Comparison of ENCODE assay signal across 13 cellular contexts in genomic region chr15:36370735-36371115, GRCh38.
DNase-seq lines count a peak whose midpoint lies in the region; ATAC-seq and TF ChIP-seq lines count a peak whose summit lies in the region.
"Had no signal": no experiment of that assay in that cellular context is flagged by ENCODE, and none has a peak within 500 bp of the region (broad histone marks: within the 10 kb centered on the region; RNA-seq: fewer than 3 reads in every experiment).

No MANE protein-coding gene starts in this region.

- no peaks in the 10 kb centered on the region for H4K20me1 ChIP-seq in PC-3 (ENCODE audit: low read length)

- H2AK5ac ChIP-seq in trophoblast cell (ENCODE audit: low read length), result no peak overlapping the region

- peak overlapping the region; percentile 50 for H3K9ac ChIP-seq in PC-3 (ENCODE audit: low read length)
- no peak overlapping the region for H3K9ac ChIP-seq in trophoblast cell (ENCODE audit: low read length)

- no peaks in the 10 kb centered on the region for H3K36me3 Mint-ChIP-seq in activated CD8-positive, alpha-beta memory T cell treated with anti-CD3 and anti-CD28 coated beads, Interleukin-2, amount 10 ng/mL, durations not matched to agents 7 days and 5 days

- H3K9me3 ChIP-seq in PC-3 (ENCODE audit: low read length), result no peaks in the 10 kb centered on the region
- no peaks in the 10 kb centered on the region for H3K9me3 ChIP-seq in trophoblast cell (ENCODE audit: insufficient read depth, low read depth, low read length)
- H3K9me3 ChIP-seq in psoas muscle, result no peaks in the 10 kb centered on the region
- H3K9me3 ChIP-seq: testis had no signal

- peaks cover 2% of the 10 kb centered on the region for H3K9me3 Mint-ChIP-seq in activated CD8-positive, alpha-beta memory T cell treated with anti-CD3 and anti-CD28 coated beads, Interleukin-2, amount 10 ng/mL, durations not matched to agents 7 days and 5 days (ENCODE audit: low read depth)

- no peak overlapping the region for H4K91ac ChIP-seq in trophoblast cell (ENCODE audit: low read depth, low read length)

- H3K27me3 ChIP-seq in PC-3 (ENCODE audit: low read length) (no peaks in the 10 kb centered on the region), trophoblast cell (ENCODE audit: insufficient read depth, low read length) (no peaks in the 10 kb centered on the region), psoas muscle (ENCODE audit: insufficient read depth in 3 of 3, low read length in 2 of 3) (no peaks in the 10 kb centered on the region)
- H3K27me3 ChIP-seq: testis had no signal

- BruUV-seq in PC-3 (replicated peaks; lab: Mats Ljungman, UMichigan), result no TSS peak

- no peak overlapping the region for H4K8ac ChIP-seq in trophoblast cell (ENCODE audit: low read depth, low read length)

- H3K27me3 Mint-ChIP-seq in activated CD8-positive, alpha-beta memory T cell treated with anti-CD3 and anti-CD28 coated beads, Interleukin-2, amount 10 ng/mL, durations not matched to agents 7 days and 5 days, result no peaks in the 10 kb centered on the region
- H3K27me3 Mint-ChIP-seq: activated B cell treated with CpG ODN at 0.5 μM for 24 hours had no signal

- peaks cover 8% of the 10 kb centered on the region for H3F3A ChIP-seq in PC-3 (ENCODE audit: low read length, unreplicated experiment)

- no peak overlapping the region for H3K27ac Mint-ChIP-seq in activated CD8-positive, alpha-beta memory T cell treated with anti-CD3 and anti-CD28 coated beads, Interleukin-2, amount 10 ng/mL, durations not matched to agents 7 days and 5 days
- H3K27ac Mint-ChIP-seq: activated B cell treated with CpG ODN at 0.5 μM for 24 hours had no signal

- ATAC-seq in PC-3 (peak; percentile 86), psoas muscle (no peak)
- ATAC-seq in stimulated activated naive CD8-positive, alpha-beta T cell treated with anti-CD3 and anti-CD28 coated beads, Interleukin-15, Interleukin-2, amounts not matched to agents 100 U/mL and 50 U/mL, for 24 hours, result no peak
- no peak for ATAC-seq in activated CD8-positive, alpha-beta memory T cell treated with anti-CD3 and anti-CD28 coated beads, Interleukin-2, amount 10 ng/mL, durations not matched to agents 7 days and 5 days

- no peak overlapping the region for H3K4ac ChIP-seq in trophoblast cell (ENCODE audit: low read depth, low read length)

- H2BK12ac ChIP-seq in trophoblast cell (ENCODE audit: low read length), result no peak overlapping the region

- H3K4me1 ChIP-seq in PC-3 (ENCODE audit: insufficient read depth, low read length) (peaks cover 60% of the 10 kb centered on the region), trophoblast cell (ENCODE audit: control insufficient read depth in 1 of 2, insufficient read depth in 2 of 2, low read length in 2 of 2) (no peaks in the 10 kb centered on the region), psoas muscle (no peaks in the 10 kb centered on the region)
- H3K4me1 ChIP-seq: testis had no signal

- H3K4me2 ChIP-seq in PC-3 (ENCODE audit: low read length), result peak overlapping the region; percentile 52
- H3K4me2 ChIP-seq in trophoblast cell (ENCODE audit: low read length), result no peak overlapping the region

- no peaks in the 10 kb centered on the region for H3K79me1 ChIP-seq in trophoblast cell (ENCODE audit: low read length)

- no peaks in the 10 kb centered on the region for H3K4me1 Mint-ChIP-seq in activated CD8-positive, alpha-beta memory T cell treated with anti-CD3 and anti-CD28 coated beads, Interleukin-2, amount 10 ng/mL, durations not matched to agents 7 days and 5 days
- H3K4me1 Mint-ChIP-seq: activated B cell treated with CpG ODN at 0.5 μM for 24 hours had no signal

- no peaks in the 10 kb centered on the region for H3K9me2 ChIP-seq in PC-3 (replicated peaks; ENCODE audit: low read length)

- H3K14ac ChIP-seq in trophoblast cell (ENCODE audit: low read length), result no peak overlapping the region

- no peak overlapping the region for H2BK5ac ChIP-seq in trophoblast cell (ENCODE audit: low read depth, low read length, poor library complexity)

- POLR2A ChIA-PET in PC-3 (lab: Charles Lee; ENCODE audit: unreplicated experiment), result interaction anchor here (0.6 kb wide), 1 partner anchor 425 kb away, joined by 6 read pairs; no protein-coding TSS in a partner anchor

- intact Hi-C loops in PC-3 (cut with micrococcal nuclease), result loop anchor here (2.0 to 10.0 kb wide), 3 partner anchors 36 to 1336 kb away; no protein-coding TSS in a partner anchor
- intact Hi-C loops in psoas muscle (cut with DNase I), result loop anchor here in 1 of 2 donors (5.0 kb wide), 1 partner anchor 853 kb away; no protein-coding TSS in a partner anchor

- H3K4me3 Mint-ChIP-seq in activated CD8-positive, alpha-beta memory T cell treated with anti-CD3 and anti-CD28 coated beads, Interleukin-2, amount 10 ng/mL, durations not matched to agents 7 days and 5 days, result no peak overlapping the region
- H3K4me3 Mint-ChIP-seq: activated B cell treated with CpG ODN at 0.5 μM for 24 hours had no signal

- H3K23ac ChIP-seq in trophoblast cell (ENCODE audit: low read length), result no peak overlapping the region

- H2BK120ac ChIP-seq in trophoblast cell (ENCODE audit: insufficient read depth, low read length, poor library complexity), result no peak overlapping the region

- no peak for TF ChIP-seq CTCF in PC-3 (conservative IDR thresholded peaks at IDR 0.05; ENCODE audit: low read depth, low read length)
- no peak for TF ChIP-seq CTCF in epithelial cell of esophagus (IDR thresholded peaks at IDR 0.05; ENCODE audit: insufficient read depth, low read depth, low read length, missing control alignments)
- no peak for TF ChIP-seq CTCF in psoas muscle (IDR thresholded peaks at IDR 0.05)

- H3K79me2 ChIP-seq in PC-3 (ENCODE audit: low read length) (no peaks in the 10 kb centered on the region), trophoblast cell (ENCODE audit: control insufficient read depth, insufficient read depth, low read length, poor library complexity) (no peaks in the 10 kb centered on the region)

- H2AFZ ChIP-seq in PC-3 (ENCODE audit: low read length) (no peak overlapping the region), trophoblast cell (ENCODE audit: insufficient read depth, low read length, poor library complexity) (no peak overlapping the region)

- peak overlapping the region; percentile 87 for H3K27ac ChIP-seq in PC-3 (ENCODE audit: low read length)
- no peak overlapping the region for H3K27ac ChIP-seq in trophoblast cell (ENCODE audit: low read depth, low read length)
- H3K27ac ChIP-seq in psoas muscle, result no peak overlapping the region
- H3K27ac ChIP-seq: testis had no signal

- CTCF ChIA-PET in PC-3 (lab: Charles Lee), result no interaction called here
- CTCF ChIA-PET in activated CD8-positive, alpha-beta memory T cell treated with anti-CD3 and anti-CD28 coated beads, Interleukin-2, amount 10 ng/mL, durations not matched to agents 7 days and 5 days (lab: Charles Lee), result no interaction called here

- DNase-seq in ELR (ENCODE audit: low read depth) (peak; percentile 94), PC-3 (peak; percentile 95), epithelial cell of esophagus (ENCODE audit: low read depth) (peak; percentile 70), trophoblast cell (peak; percentile 1 to 84), psoas muscle (no peak), T-helper 9 cell (no peak)
- DNase-seq in stimulated activated naive CD8-positive, alpha-beta T cell treated with anti-CD3 and anti-CD28 coated beads, Interleukin-15, Interleukin-2, amounts not matched to agents 100 U/mL and 50 U/mL, for 24 hours, result no peak
- DNase-seq in activated CD8-positive, alpha-beta memory T cell treated with anti-CD3 and anti-CD28 coated beads, Interleukin-2, amount 10 ng/mL, durations not matched to agents 7 days and 5 days, result no peak
- DNase-seq: activated B cell treated with CpG ODN at 0.5 μM for 24 hours; activated T-cell treated with anti-CD3 and anti-CD28 coated beads, Interleukin-2, amount 50 U/mL, for 1 hour; amygdala; NCI-H1694 treated with DMSO at 0.1 percent for 48 hours; testis had no signal

- H3K4me3 ChIP-seq in PC-3 (ENCODE audit: low read length) (peak overlapping the region; percentile 5; the same call in 1 of the 2 replicates), epithelial cell of esophagus (ENCODE audit: low read length) (no peak overlapping the region), trophoblast cell (ENCODE audit: low read depth, low read length) (no peak overlapping the region), psoas muscle (no peak overlapping the region)
- H3K4me3 ChIP-seq: testis had no signal

- H3K36me3 ChIP-seq in PC-3 (ENCODE audit: low read depth, low read length), result no peaks in the 10 kb centered on the region
- no peaks in the 10 kb centered on the region for H3K36me3 ChIP-seq in trophoblast cell (ENCODE audit: control insufficient read depth in 1 of 2, insufficient read depth in 2 of 2, low read length in 2 of 2)
- H3K36me3 ChIP-seq in psoas muscle (ENCODE audit: insufficient read depth in 1 of 2, low read depth in 1 of 2), result no peaks in the 10 kb centered on the region

- H4K12ac ChIP-seq in trophoblast cell (ENCODE audit: low read depth, low read length), result no peak overlapping the region

- no peak overlapping the region for H3K18ac ChIP-seq in trophoblast cell (ENCODE audit: low read length)

Comparison
In these comparisons a context has a peak if more than half of its experiments do, and no peak if none do; other contexts are left out.
1. DNase-seq: peak in ELR (single experiment), PC-3 (single experiment), epithelial cell of esophagus (single experiment) and trophoblast cell (2 of 2); none in psoas muscle (0 of 2), stimulated activated naive CD8-positive, alpha-beta T cell treated with anti-CD3 and anti-CD28 coated beads, Interleukin-15, Interleukin-2, amounts not matched to agents 100 U/mL and 50 U/mL, for 24 hours (single experiment), activated CD8-positive, alpha-beta memory T cell treated with anti-CD3 and anti-CD28 coated beads, Interleukin-2, amount 10 ng/mL, durations not matched to agents 7 days and 5 days (single experiment) and T-helper 9 cell (single experiment).